In the genomic region with DNA sequence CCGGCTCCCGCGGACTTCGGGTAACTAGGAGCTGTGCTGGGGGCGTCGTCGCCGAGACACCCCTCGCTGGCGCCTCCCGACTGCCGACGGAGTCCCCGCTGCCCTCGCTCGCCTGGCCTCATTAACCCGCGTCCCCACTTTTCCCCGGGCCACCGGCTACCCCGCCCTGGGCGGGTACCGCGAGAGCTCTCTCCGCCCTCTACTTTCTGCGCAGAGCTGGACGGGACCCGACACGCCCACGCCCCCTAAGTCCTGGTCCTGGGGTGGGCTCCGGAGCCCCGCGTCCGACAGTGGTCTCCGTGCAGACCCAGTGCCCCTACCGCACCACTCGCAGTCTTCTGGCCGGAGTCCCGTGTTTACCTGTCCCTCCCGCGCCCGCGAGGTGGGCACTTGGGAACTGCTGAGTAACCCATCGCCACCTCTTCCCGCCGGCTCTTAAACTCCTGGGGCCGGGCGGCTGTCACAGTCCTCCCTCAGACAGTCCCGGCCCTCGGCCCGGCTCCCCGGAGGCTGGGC, we compare ENCODE assay signal across 8 cellular contexts. TPM values are rescaled to one million over a fixed set of nuclear protein-coding genes. Genes with fewer than 3 reads are reported as not detected.
DNase-seq lines count a peak whose midpoint lies in the region; ATAC-seq, FAIRE-seq and TF ChIP-seq lines count a peak whose summit lies in the region.

No MANE protein-coding gene starts in this region.

- intact Hi-C loops in pancreas (cut with DNase I): no loop called here

- DNase-seq in GDM1 (lab: John Stamatoyannopoulos, UW) (peak; percentile 40), foreskin melanocyte (peak; percentile 59), pancreas (peak in 4 of 6 donors; percentile 69 to 97 (median 78)), cerebellar cortex (ENCODE audit: low spot score) (no peak)
- peak; percentile 91 for DNase-seq in activated effector memory CD4-positive, alpha-beta T cell treated with anti-CD3 and anti-CD28 coated beads, Interleukin-2, amount 50 U/mL, for 16 hours

- 0 to 1% methylated on average over 28 to 52 of the region's 52 CpGs for WGBS in pancreas, 2 donors

- no peak for TF ChIP-seq CTCF in pancreas (IDR thresholded peaks at IDR 0.05)

- no peaks in the 10 kb centered on the region for H3K27me3 ChIP-seq in pancreas

- H3K4me1 ChIP-seq in pancreas: peaks cover 6 to 26% (median 10%) of the 10 kb centered on the region in 3 donors

- H3K36me3 ChIP-seq in pancreas: peaks cover 0 to 29% (median 23%) of the 10 kb centered on the region in 3 donors

- no peaks in the 10 kb centered on the region for H3K9me3 ChIP-seq in pancreas

- ATAC-seq in HG03378 (IDR thresholded peaks at IDR 0.05; ENCODE audit: unreplicated experiment) (peak; percentile 2), pancreas (peak; percentile 35 to 41 (median 36)), GM19463 (IDR thresholded peaks at IDR 0.05; ENCODE audit: unreplicated experiment) (no peak)

- peak overlapping the region; percentile 93 to 99 (median 97) for H3K27ac ChIP-seq in pancreas

- no peak for FAIRE-seq in pancreas (lab: Jason Lieb, UNC)

- H3K4me3 ChIP-seq in pancreas: peak overlapping the region; percentile 25 to 84 (median 68)

TF ChIP-seq in PFSK-1, 5 proteins besides CTCF, POLR2A, EP300 and RAD21:
- TF ChIP-seq TAF1 (IDR thresholded peaks at IDR 0.05; ENCODE audit: borderline replicate concordance, insufficient read depth, low read length) (peak; percentile 7; the same call in 1 of the 2 replicates), POLR2AphosphoS5 (IDR thresholded peaks at IDR 0.05; ENCODE audit: low read depth, low read length) (no peak; the same call in 1 of the 2 replicates), FOXP2 (optimal IDR thresholded peaks at IDR 0.05; ENCODE audit: borderline replicate concordance, extremely low read depth, extremely low read length, insufficient read depth) (no peak), SIN3A (IDR thresholded peaks at IDR 0.05; ENCODE audit: borderline replicate concordance, insufficient read depth, low read length) (peak; percentile 5; the same call in 1 of the 2 replicates)
- TF ChIP-seq, protein P1, sequence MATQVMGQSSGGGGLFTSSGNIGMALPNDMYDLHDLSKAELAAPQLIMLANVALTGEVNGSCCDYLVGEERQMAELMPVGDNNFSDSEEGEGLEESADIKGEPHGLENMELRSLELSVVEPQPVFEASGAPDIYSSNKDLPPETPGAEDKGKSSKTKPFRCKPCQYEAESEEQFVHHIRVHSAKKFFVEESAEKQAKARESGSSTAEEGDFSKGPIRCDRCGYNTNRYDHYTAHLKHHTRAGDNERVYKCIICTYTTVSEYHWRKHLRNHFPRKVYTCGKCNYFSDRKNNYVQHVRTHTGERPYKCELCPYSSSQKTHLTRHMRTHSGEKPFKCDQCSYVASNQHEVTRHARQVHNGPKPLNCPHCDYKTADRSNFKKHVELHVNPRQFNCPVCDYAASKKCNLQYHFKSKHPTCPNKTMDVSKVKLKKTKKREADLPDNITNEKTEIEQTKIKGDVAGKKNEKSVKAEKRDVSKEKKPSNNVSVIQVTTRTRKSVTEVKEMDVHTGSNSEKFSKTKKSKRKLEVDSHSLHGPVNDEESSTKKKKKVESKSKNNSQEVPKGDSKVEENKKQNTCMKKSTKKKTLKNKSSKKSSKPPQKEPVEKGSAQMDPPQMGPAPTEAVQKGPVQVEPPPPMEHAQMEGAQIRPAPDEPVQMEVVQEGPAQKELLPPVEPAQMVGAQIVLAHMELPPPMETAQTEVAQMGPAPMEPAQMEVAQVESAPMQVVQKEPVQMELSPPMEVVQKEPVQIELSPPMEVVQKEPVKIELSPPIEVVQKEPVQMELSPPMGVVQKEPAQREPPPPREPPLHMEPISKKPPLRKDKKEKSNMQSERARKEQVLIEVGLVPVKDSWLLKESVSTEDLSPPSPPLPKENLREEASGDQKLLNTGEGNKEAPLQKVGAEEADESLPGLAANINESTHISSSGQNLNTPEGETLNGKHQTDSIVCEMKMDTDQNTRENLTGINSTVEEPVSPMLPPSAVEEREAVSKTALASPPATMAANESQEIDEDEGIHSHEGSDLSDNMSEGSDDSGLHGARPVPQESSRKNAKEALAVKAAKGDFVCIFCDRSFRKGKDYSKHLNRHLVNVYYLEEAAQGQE (IDR thresholded peaks at IDR 0.05; ENCODE audit: insufficient read depth in 1 of 2, low read depth in 2 of 2, low read length in 2 of 2): no peak
TF ChIP-seq in PFSK-1: peak in this region for 2.

RNA-seq across cellular contexts. Expression of a gene that starts 0.4 kb away (rescaled TPM):
- polyA plus RNA-seq in PFSK-1 (2012; ENCODE audit: insufficient read length, low read depth): 17.2 TPM
- 1 to 10 TPM; 3.7 to 6.4 (median 4.2) TPM for total RNA-seq in pancreas
- polyA plus RNA-seq in pancreas: 10 to 100 TPM; 10.2 to 10.5 TPM

RNA-seq across cellular contexts. Expression of a gene that starts 2.1 kb away (rescaled TPM):
- polyA plus RNA-seq in PFSK-1 (2012; ENCODE audit: insufficient read length, low read depth): 2.7 TPM
- total RNA-seq in pancreas: 1 to 10 TPM; 2.5 to 5.8 (median 3.8) TPM
- polyA plus RNA-seq in pancreas: 1 to 10 TPM; 8.4 to 9.7 TPM

RNA-seq across cellular contexts. Expression of a gene that starts 6.7 kb away (rescaled TPM):
- 1,809 TPM for polyA plus RNA-seq in PFSK-1 (2012; ENCODE audit: insufficient read length, low read depth)
- 100 to 1,000 TPM; 551 to 988 (median 835) TPM for total RNA-seq in pancreas
- polyA plus RNA-seq in pancreas: 100 to 1,000 TPM; 305 to 640 TPM

RNA-seq across cellular contexts. Expression of a gene that starts 8.8 kb away (rescaled TPM):
- not detected for polyA plus RNA-seq in PFSK-1 (2012; ENCODE audit: insufficient read length, low read depth)
- 10 to 100 TPM in 1 of 6 donors, 1 to 10 TPM in 4, under 1 TPM in 1; 0.94 to 10.6 (median 5.3) TPM for total RNA-seq in pancreas
- 10 to 100 TPM; 11.7 to 17.7 TPM for polyA plus RNA-seq in pancreas

RNA-seq across cellular contexts. Expression of a gene that starts 14.8 kb away (rescaled TPM):
- polyA plus RNA-seq in PFSK-1 (2012; ENCODE audit: insufficient read length, low read depth): 2.1 TPM
- 1 to 10 TPM in 1 of 6 donors, under 1 TPM in 5; 0.19 to 1.5 (median 0.33) TPM for total RNA-seq in pancreas
- polyA plus RNA-seq in pancreas: 1 to 10 TPM; 2.0 to 3.1 TPM
